Comparison of ENCODE assay signal across 30 cellular contexts in the genomic region with DNA sequence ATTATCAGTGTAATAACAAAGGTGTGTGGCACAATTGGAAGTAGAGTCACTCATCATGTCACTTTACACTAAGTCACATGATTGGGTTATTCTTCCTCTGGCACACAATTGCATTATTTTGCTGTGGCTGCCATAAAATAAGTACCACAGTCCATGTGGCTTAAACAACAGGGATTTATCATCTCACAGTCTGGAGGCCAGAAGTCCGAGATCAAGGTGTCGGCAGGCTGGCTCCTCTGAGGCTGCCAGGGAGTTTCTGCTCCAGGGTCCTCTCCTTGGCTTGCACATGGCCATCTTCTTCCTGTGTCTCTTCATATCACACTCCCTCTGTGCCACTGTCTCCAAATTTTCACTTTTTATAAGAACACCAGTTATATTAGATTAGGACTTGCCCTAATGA.
"Had no signal": no experiment of that assay in that cellular context is flagged by ENCODE, and none has a peak within 500 bp of the region (broad histone marks: within the 10 kb centered on the region; RNA-seq: fewer than 3 reads in every experiment).

No MANE protein-coding gene starts in this region.

- H3K4me1 ChIP-seq: parathyroid adenoma, psoas muscle, right lobe of liver, sigmoid colon, spleen, stomach, thyroid gland, tibial nerve, upper lobe of left lung, vagina had no signal

- H3K9me3 Mint-ChIP-seq: nephron progenitor cell; neural progenitor cell; stimulated activated effector memory CD8-positive, alpha-beta T cell treated with anti-CD3 and anti-CD28 coated beads, Interleukin-12 subunit alpha, Interleukin-12 subunit beta, amount 100 ng/mL, for 72 hours; stimulated activated naive CD8-positive, alpha-beta T cell treated with anti-CD3 and anti-CD28 coated beads, Interleukin-15, Interleukin-2, amounts not matched to agents 100 ng/mL and 50 ng/mL, for 24 hours had no signal

- H3K36me3 ChIP-seq: neural progenitor cell, ovary, right lobe of liver, sigmoid colon, spleen, stomach, thoracic aorta, thyroid gland, tibial nerve, upper lobe of left lung, vagina had no signal

- H3K79me2 ChIP-seq: parathyroid adenoma had no signal

- DNase-seq: naive thymus-derived CD8-positive, alpha-beta T cell; nephron progenitor cell; occipital lobe; ovary; psoas muscle; right cardiac atrium; right lobe of liver; sigmoid colon; spleen; stimulated activated CD4-positive, alpha-beta T cell treated with anti-CD3 and anti-CD28 coated beads, Interleukin-12 subunit alpha, Interleukin-12 subunit beta, amount 100 ng/mL, for 4 hours; stimulated activated CD4-positive, alpha-beta T cell treated with anti-CD3 and anti-CD28 coated beads, Interleukin-2, amount 100 ng/mL, for 24 hours; stimulated activated CD4-positive, alpha-beta T cell treated with anti-CD3 and anti-CD28 coated beads, Interleukin-2, amount 100 ng/mL, for 48 hours; stimulated activated CD4-positive, alpha-beta T cell treated with anti-CD3 and anti-CD28 coated beads, Interleukin-4, amount 100 ng/mL, for 24 hours; stimulated activated naive B cell treated with anti-CD40 and anti-IgM and Interleukin-4, amounts not matched to agents 10 μg/mL and 1 μg/mL and 100 μg/mL, for 72 hours; stimulated activated naive CD4-positive, alpha-beta T cell treated with Interleukin-2 at 50 U/mL for 16 hours; stomach; thyroid gland; trophoblast cell; upper lobe of left lung had no signal

- H3K9ac ChIP-seq: neural progenitor cell, parathyroid adenoma had no signal

- H3K4me3 ChIP-seq: neural progenitor cell, ovary, psoas muscle, right lobe of liver, sigmoid colon, smooth muscle cell, spleen, stomach, thoracic aorta, thyroid gland, tibial nerve, upper lobe of left lung, vagina had no signal

- H3K27ac Mint-ChIP-seq: naive thymus-derived CD8-positive, alpha-beta T cell; natural killer cell treated with Interleukin-12 subunit alpha and Interleukin-12 subunit beta and Interleukin-15 and Interleukin-18, amount 100 ng/mL, for 72 hours; nephron progenitor cell; neural progenitor cell; progenitor cell of endocrine pancreas; stimulated activated effector memory CD8-positive, alpha-beta T cell treated with anti-CD3 and anti-CD28 coated beads, Interleukin-12 subunit alpha, Interleukin-12 subunit beta, amount 100 ng/mL, for 72 hours; stimulated activated naive B cell treated with anti-CD40 and anti-IgM and Interleukin-4, amounts not matched to agents 10 μg/mL and 1 μg/mL and 100 μg/mL, for 72 hours; stimulated activated naive CD8-positive, alpha-beta T cell treated with anti-CD3 and anti-CD28 coated beads, Interleukin-15, Interleukin-2, amounts not matched to agents 100 ng/mL and 50 ng/mL, for 24 hours had no signal

- H2AFZ ChIP-seq: neural progenitor cell, parathyroid adenoma had no signal

- H3K4me2 ChIP-seq: neural progenitor cell, smooth muscle cell had no signal

- H3K4me3 Mint-ChIP-seq: naive thymus-derived CD8-positive, alpha-beta T cell; natural killer cell treated with Interleukin-12 subunit alpha and Interleukin-12 subunit beta and Interleukin-15 and Interleukin-18, amount 100 ng/mL, for 72 hours; nephron progenitor cell; neural progenitor cell; stimulated activated effector memory CD8-positive, alpha-beta T cell treated with anti-CD3 and anti-CD28 coated beads, Interleukin-12 subunit alpha, Interleukin-12 subunit beta, amount 100 ng/mL, for 72 hours; stimulated activated naive B cell treated with anti-CD40 and anti-IgM and Interleukin-4, amounts not matched to agents 10 μg/mL and 1 μg/mL and 100 μg/mL, for 72 hours; stimulated activated naive CD8-positive, alpha-beta T cell treated with anti-CD3 and anti-CD28 coated beads, Interleukin-15, Interleukin-2, amounts not matched to agents 100 ng/mL and 50 ng/mL, for 24 hours had no signal

- H3K9me3 ChIP-seq: ovary, psoas muscle, right lobe of liver, sigmoid colon, spleen, stomach, thoracic aorta, thyroid gland, tibial nerve, upper lobe of left lung, vagina had no signal

- H3K36me3 Mint-ChIP-seq: naive thymus-derived CD8-positive, alpha-beta T cell; natural killer cell treated with Interleukin-12 subunit alpha and Interleukin-12 subunit beta and Interleukin-15 and Interleukin-18, amount 100 ng/mL, for 72 hours; neural progenitor cell; stimulated activated effector memory CD8-positive, alpha-beta T cell treated with anti-CD3 and anti-CD28 coated beads, Interleukin-12 subunit alpha, Interleukin-12 subunit beta, amount 100 ng/mL, for 72 hours; stimulated activated naive B cell treated with anti-CD40 and anti-IgM and Interleukin-4, amounts not matched to agents 10 μg/mL and 1 μg/mL and 100 μg/mL, for 72 hours had no signal

- FAIRE-seq: urothelium cell line had no signal

- H3K27me3 Mint-ChIP-seq: natural killer cell treated with Interleukin-12 subunit alpha and Interleukin-12 subunit beta and Interleukin-15 and Interleukin-18, amount 100 ng/mL, for 72 hours; progenitor cell of endocrine pancreas; stimulated activated naive B cell treated with anti-CD40 and anti-IgM and Interleukin-4, amounts not matched to agents 10 μg/mL and 1 μg/mL and 100 μg/mL, for 72 hours; stimulated activated naive CD8-positive, alpha-beta T cell treated with anti-CD3 and anti-CD28 coated beads, Interleukin-15, Interleukin-2, amounts not matched to agents 100 ng/mL and 50 ng/mL, for 24 hours had no signal

- H3K27me3 ChIP-seq: neural progenitor cell, ovary, right lobe of liver, sigmoid colon, spleen, stomach, thyroid gland, tibial nerve, upper lobe of left lung, vagina had no signal

- H3K4me1 Mint-ChIP-seq: naive thymus-derived CD8-positive, alpha-beta T cell; stimulated activated effector memory CD8-positive, alpha-beta T cell treated with anti-CD3 and anti-CD28 coated beads, Interleukin-12 subunit alpha, Interleukin-12 subunit beta, amount 100 ng/mL, for 72 hours; stimulated activated naive B cell treated with anti-CD40 and anti-IgM and Interleukin-4, amounts not matched to agents 10 μg/mL and 1 μg/mL and 100 μg/mL, for 72 hours had no signal

- H3K27ac ChIP-seq: neural progenitor cell, ovary, parathyroid adenoma, psoas muscle, right lobe of liver, sigmoid colon, spleen, stomach, thoracic aorta, thyroid gland, tibial nerve, upper lobe of left lung, vagina had no signal

- ATAC-seq: naive thymus-derived CD8-positive, alpha-beta T cell; natural killer cell treated with Interleukin-12 subunit alpha and Interleukin-12 subunit beta and Interleukin-15 and Interleukin-18, amount 100 ng/mL, for 72 hours; psoas muscle; right cardiac atrium; right lobe of liver; stimulated activated effector memory CD8-positive, alpha-beta T cell treated with anti-CD3 and anti-CD28 coated beads, Interleukin-12 subunit alpha, Interleukin-12 subunit beta, amount 100 ng/mL, for 72 hours; stimulated activated naive B cell treated with anti-CD40 and anti-IgM and Interleukin-4, amounts not matched to agents 10 μg/mL and 1 μg/mL and 100 μg/mL, for 72 hours had no signal
